In the genomic region with DNA sequence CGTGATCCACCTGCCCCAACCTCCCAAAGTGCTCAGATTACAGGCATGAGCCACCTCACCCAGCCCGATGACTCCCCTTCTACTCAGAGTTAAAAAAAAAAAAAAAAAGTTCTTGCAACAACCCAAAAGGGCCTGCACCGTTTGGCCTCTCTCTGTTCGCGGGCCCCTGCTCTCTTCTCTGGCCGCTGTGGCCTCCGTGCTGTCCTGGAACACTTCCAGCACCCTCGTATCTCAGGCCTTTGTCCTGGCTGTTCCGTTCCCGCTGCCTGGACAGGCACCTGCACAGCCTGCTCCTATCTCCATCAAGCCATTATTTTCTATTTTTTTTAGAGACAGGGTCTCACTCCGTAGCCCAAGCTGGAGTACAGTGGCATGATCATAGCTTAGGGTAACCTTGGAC, we compare ENCODE assay signal across 17 cellular contexts. TPM values are rescaled to one million over a fixed set of nuclear protein-coding genes. Genes with fewer than 3 reads are reported as not detected.
DNase-seq lines count a peak whose midpoint lies in the region; TF ChIP-seq lines count a peak whose summit lies in the region.
"Had no signal": no experiment of that assay in that cellular context is flagged by ENCODE, and none has a peak within 500 bp of the region (broad histone marks: within the 10 kb centered on the region; RNA-seq: fewer than 3 reads in every experiment).

No MANE protein-coding gene starts in this region.

- CTCF ChIA-PET in RWPE1 (lab: Yijun Ruan, JAX) = no interaction called here

- H3K9me3 Mint-ChIP-seq in HFFc6 = no peaks in the 10 kb centered on the region
- H3K9me3 Mint-ChIP-seq in nephron progenitor cell = no peaks in the 10 kb centered on the region
- H3K9me3 Mint-ChIP-seq: CD8-positive, alpha-beta memory T cell had no signal

- POLR2A ChIA-PET in RWPE1 (lab: Yijun Ruan, JAX; ENCODE audit: low non-redundant PET) = no interaction called here

- TF ChIP-seq EP300 in ovary (IDR thresholded peaks at IDR 0.05) = no peak

- H3K4me3 ChIP-seq in subcutaneous abdominal adipose tissue (ENCODE audit: low read depth in 1 of 5, low read length in 5 of 5) = no peak overlapping the region
- H3K4me3 ChIP-seq in ovary = no peak overlapping the region
- H3K4me3 ChIP-seq: Peyer's patch had no signal

- H3K9ac ChIP-seq in subcutaneous abdominal adipose tissue (ENCODE audit: low read length in 5 of 5) = no peak overlapping the region

- H3K27ac ChIP-seq in RWPE1 (peak overlapping the region; percentile 28), subcutaneous abdominal adipose tissue (ENCODE audit: low read depth, low read length) (peak overlapping the region; percentile 72), ovary (no peak overlapping the region)
- H3K27ac ChIP-seq: Peyer's patch had no signal

- H3K4me1 ChIP-seq in subcutaneous abdominal adipose tissue (ENCODE audit: control insufficient read depth in 5 of 5, insufficient read depth in 5 of 5, low read length in 5 of 5) = peaks cover 0 to 71% (median 37%) of the 10 kb centered on the region in 5 donors
- peaks cover 4% of the 10 kb centered on the region for H3K4me1 ChIP-seq in ovary (ENCODE audit: insufficient read depth)

- H3K36me3 Mint-ChIP-seq in HFFc6 (ENCODE audit: low read depth) (peaks cover 18% of the 10 kb centered on the region), nephron progenitor cell (ENCODE audit: low read depth) (peaks cover 15% of the 10 kb centered on the region)

- peak overlapping the region; percentile 26; the same call in 1 of the 2 replicates for H3K27ac Mint-ChIP-seq in HFFc6
- peak overlapping the region; percentile 45 for H3K27ac Mint-ChIP-seq in nephron progenitor cell
- H3K27ac Mint-ChIP-seq: B cell had no signal

- DNase-seq in HFFc6 (no peak), RWPE1 (ENCODE audit: low spot score) (no peak), nephron progenitor cell (no peak), ovary (no peak), NCI-H1436 (lab: John Stamatoyannopoulos, UW) (no peak)
- DNase-seq in stimulated activated CD4-positive, alpha-beta T cell treated with anti-CD3 and anti-CD28 coated beads, Interleukin-4, amount 100 ng/mL, for 24 hours = no peak
- DNase-seq: CD8-positive, alpha-beta memory T cell; GDM1; KG1; NCI-H1048; NCI-H146; NCI-H2081; NCI-H524; Peyer's patch; SHP77 treated with DMSO at 0.1 percent for 48 hours had no signal

- H3K27me3 ChIP-seq in subcutaneous abdominal adipose tissue (ENCODE audit: control insufficient read depth in 5 of 5, insufficient read depth in 4 of 5, low read length in 5 of 5) = no peaks in the 10 kb centered on the region
- H3K27me3 ChIP-seq in ovary = no peaks in the 10 kb centered on the region
- H3K27me3 ChIP-seq: Peyer's patch had no signal

- H3K9me3 ChIP-seq in subcutaneous abdominal adipose tissue (ENCODE audit: control insufficient read depth in 5 of 5, low read length in 5 of 5) = no peaks in the 10 kb centered on the region
- H3K9me3 ChIP-seq in ovary = no peaks in the 10 kb centered on the region
- H3K9me3 ChIP-seq: Peyer's patch had no signal

- intact Hi-C loops in ovary (cut with DNase I) = no loop called here

- TF ChIP-seq POLR2A in ovary (IDR thresholded peaks at IDR 0.05) = no peak

- 73 to 74% (median 74%) methylated on average over 11 of the region's 11 CpGs for WGBS in ovary, 3 donors

- TF ChIP-seq CTCF in HFFc6 (IDR thresholded peaks at IDR 0.05) (no peak), RWPE1 (conservative IDR thresholded peaks at IDR 0.05; ENCODE audit: low read depth) (no peak), nephron progenitor cell (IDR thresholded peaks at IDR 0.05) (no peak), ovary (IDR thresholded peaks at IDR 0.05) (no peak)

- H3K4me3 Mint-ChIP-seq in HFFc6 = no peak overlapping the region
- no peak overlapping the region for H3K4me3 Mint-ChIP-seq in nephron progenitor cell
- H3K4me3 Mint-ChIP-seq: B cell had no signal

- H3K4me1 Mint-ChIP-seq in HFFc6 (ENCODE audit: low read depth) (peaks cover 20% of the 10 kb centered on the region), nephron progenitor cell (peaks cover 56% of the 10 kb centered on the region)

- peaks cover 4% of the 10 kb centered on the region for H3K27me3 Mint-ChIP-seq in HFFc6 (ENCODE audit: insufficient read depth)
- H3K27me3 Mint-ChIP-seq in nephron progenitor cell (ENCODE audit: low read depth, poor library complexity) = peaks cover 10% of the 10 kb centered on the region
- H3K27me3 Mint-ChIP-seq: B cell had no signal

- H3K36me3 ChIP-seq in subcutaneous abdominal adipose tissue (ENCODE audit: control insufficient read depth in 5 of 5, insufficient read depth in 5 of 5, low read length in 5 of 5) (peaks cover 0 to 67% (median 54%) of the 10 kb centered on the region in 5 donors), ovary (no peaks in the 10 kb centered on the region)

RNA-seq across cellular contexts. Expression of a gene that starts 10.8 kb away (rescaled TPM):
- total RNA-seq in HFFc6 (2021; fragmentation: NEBNext Ultra II Directional; extraction: Animal tissue kit (Norgen Biotek cat#: 25700)) = 100 to 1,000 TPM; 310 to 400 (median 328) TPM
- 100 to 1,000 TPM in 5 of 7 donors, 10 to 100 TPM in 2; 41.8 to 140 (median 106) TPM for total RNA-seq in ovary
- 10 to 100 TPM; 49.4 to 72.2 TPM for polyA plus RNA-seq in ovary

RNA-seq across cellular contexts. Expression of a gene that starts 25.7 kb away (rescaled TPM):
- total RNA-seq in HFFc6 (2021; fragmentation: NEBNext Ultra II Directional; extraction: Animal tissue kit (Norgen Biotek cat#: 25700)) = 10 to 100 TPM; 71.1 to 83.1 (median 77.5) TPM
- total RNA-seq in ovary = 10 to 100 TPM; 40.0 to 60.6 (median 48.8) TPM
- polyA plus RNA-seq in ovary = 10 to 100 TPM; 31.7 to 41.4 TPM

RNA-seq across cellular contexts. Expression of a gene that starts 34.7 kb away (rescaled TPM):
- total RNA-seq in HFFc6 (2021; fragmentation: NEBNext Ultra II Directional; extraction: Animal tissue kit (Norgen Biotek cat#: 25700)) = 10 to 100 TPM; 18.2 to 23.5 (median 20.3) TPM
- total RNA-seq in ovary = 10 to 100 TPM; 23.0 to 39.1 (median 28.3) TPM
- 10 to 100 TPM; 27.7 to 33.8 TPM for polyA plus RNA-seq in ovary

Comparison
In these comparisons a context has a peak if more than half of its experiments do, and no peak if none do; other contexts are left out.
1. H3K27ac ChIP-seq: peak in RWPE1 (single experiment) and subcutaneous abdominal adipose tissue (single experiment); none in ovary (0 of 2).